31 cellular contexts compared by ENCODE assay signal in genomic region chr10:128687408-128687807, GRCh38.
"Had no signal": no experiment of that assay in that cellular context is flagged by ENCODE, and none has a peak within 500 bp of the region (broad histone marks: within the 10 kb centered on the region; RNA-seq: fewer than 3 reads in every experiment).

No MANE protein-coding gene starts in this region.

- ATAC-seq: activated CD4-positive, CD25-positive, alpha-beta regulatory T cell treated with anti-CD3 and anti-CD28 coated beads, Interleukin-2, amount 50 U/mL, for 24 hours; activated CD8-positive, alpha-beta memory T cell treated with anti-CD3 and anti-CD28 coated beads, Interleukin-2, amount 10 ng/mL, durations not matched to agents 7 days and 5 days; activated CD8-positive, alpha-beta T cell treated with anti-CD3 and anti-CD28 coated beads, Interleukin-2, amount 10 ng/mL, durations not matched to agents 7 days and 5 days; activated naive CD4-positive, alpha-beta T cell treated with anti-CD3 and anti-CD28 coated beads, Interleukin-2, amount 50 U/mL, for 72 hours had no signal

- H3K9me3 ChIP-seq: ascending aorta had no signal

- H3K27ac Mint-ChIP-seq: activated B cell treated with CpG ODN at 0.5 μM for 24 hours; activated CD4-positive, alpha-beta memory T cell treated with anti-CD3 and anti-CD28 coated beads for 36 hours; activated CD8-positive, alpha-beta memory T cell treated with anti-CD3 and anti-CD28 coated beads, Interleukin-2, amount 10 ng/mL, durations not matched to agents 7 days and 5 days; activated CD8-positive, alpha-beta T cell treated with anti-CD3 and anti-CD28 coated beads, Interleukin-2, amount 10 ng/mL, durations not matched to agents 7 days and 5 days; activated naive CD4-positive, alpha-beta T cell treated with anti-CD3 and anti-CD28 coated beads, Interleukin-2, amount 50 U/mL, for 72 hours; activated naive CD8-positive, alpha-beta T cell treated with anti-CD3 and anti-CD28 coated beads, Interleukin-2, amount 10 ng/mL, durations not matched to agents 7 days and 5 days; activated T-helper 1 cell treated with anti-CD3 and anti-CD28 coated beads, Interleukin-12 subunit alpha, Interleukin-12 subunit beta, Interleukin-2, Interleukin-4 antibody, amounts not matched to agents 30 ng/mL and 10 ng/mL and 1 ng/mL, durations not matched to agents 14 hours and 24 hours and 36 hours; dendritic cell treated with granulocyte-macrophage colony-stimulating factor and Interleukin-4, amounts not matched to agents 40 ng/mL and 50 ng/mL, for 4 days; endodermal cell had no signal

- H3K27me3 ChIP-seq: ascending aorta, brain microvascular endothelial cell had no signal

- H3K4me1 ChIP-seq: ascending aorta had no signal

- H3K4me3 Mint-ChIP-seq: activated B cell treated with CpG ODN at 0.5 μM for 24 hours; activated CD4-positive, alpha-beta memory T cell treated with anti-CD3 and anti-CD28 coated beads for 36 hours; activated CD8-positive, alpha-beta memory T cell treated with anti-CD3 and anti-CD28 coated beads, Interleukin-2, amount 10 ng/mL, durations not matched to agents 7 days and 5 days; activated CD8-positive, alpha-beta T cell treated with anti-CD3 and anti-CD28 coated beads, Interleukin-2, amount 10 ng/mL, durations not matched to agents 7 days and 5 days; activated naive CD4-positive, alpha-beta T cell treated with anti-CD3 and anti-CD28 coated beads, Interleukin-2, amount 10 ng/mL, durations not matched to agents 7 days and 5 days; activated naive CD8-positive, alpha-beta T cell treated with anti-CD3 and anti-CD28 coated beads, Interleukin-2, amount 10 ng/mL, durations not matched to agents 7 days and 5 days; activated T-helper 1 cell treated with anti-CD3 and anti-CD28 coated beads, Interleukin-12 subunit alpha, Interleukin-12 subunit beta, Interleukin-2, Interleukin-4 antibody, amounts not matched to agents 30 ng/mL and 10 ng/mL and 1 ng/mL, durations not matched to agents 14 hours and 24 hours and 36 hours; central memory CD8-positive, alpha-beta T cell; dendritic cell treated with granulocyte-macrophage colony-stimulating factor and Interleukin-4, amounts not matched to agents 40 ng/mL and 50 ng/mL, for 4 days; endodermal cell had no signal

- H3K27me3 Mint-ChIP-seq: activated B cell treated with CpG ODN at 0.5 μM for 24 hours; activated CD4-positive, alpha-beta memory T cell treated with anti-CD3 and anti-CD28 coated beads for 36 hours; activated CD8-positive, alpha-beta memory T cell treated with anti-CD3 and anti-CD28 coated beads, Interleukin-2, amount 10 ng/mL, durations not matched to agents 7 days and 5 days; central memory CD8-positive, alpha-beta T cell; dendritic cell treated with granulocyte-macrophage colony-stimulating factor and Interleukin-4, amounts not matched to agents 40 ng/mL and 50 ng/mL, for 4 days had no signal

- H3K4me3 ChIP-seq: ascending aorta, coronary artery, dorsolateral prefrontal cortex had no signal

- H3K36me3 ChIP-seq: ascending aorta, brain microvascular endothelial cell, WERI-Rb-1 had no signal

- H3K36me3 Mint-ChIP-seq: activated CD4-positive, alpha-beta memory T cell treated with anti-CD3 and anti-CD28 coated beads for 36 hours; activated CD8-positive, alpha-beta memory T cell treated with anti-CD3 and anti-CD28 coated beads, Interleukin-2, amount 10 ng/mL, durations not matched to agents 7 days and 5 days; activated naive CD4-positive, alpha-beta T cell treated with anti-CD3 and anti-CD28 coated beads, Interleukin-2, amount 10 ng/mL, durations not matched to agents 7 days and 5 days; activated naive CD4-positive, alpha-beta T cell treated with anti-CD3 and anti-CD28 coated beads, Interleukin-2, amount 50 U/mL, for 72 hours; activated naive CD8-positive, alpha-beta T cell treated with anti-CD3 and anti-CD28 coated beads, Interleukin-2, amount 10 ng/mL, durations not matched to agents 7 days and 5 days had no signal

- H3K27ac ChIP-seq: ascending aorta, brain microvascular endothelial cell, coronary artery, dorsolateral prefrontal cortex, WERI-Rb-1 had no signal

- H3K9me3 Mint-ChIP-seq: activated B cell treated with CpG ODN at 0.5 μM for 24 hours; activated CD4-positive, alpha-beta memory T cell treated with anti-CD3 and anti-CD28 coated beads for 36 hours; activated naive CD4-positive, alpha-beta T cell treated with anti-CD3 and anti-CD28 coated beads, Interleukin-2, amount 10 ng/mL, durations not matched to agents 7 days and 5 days; activated naive CD4-positive, alpha-beta T cell treated with anti-CD3 and anti-CD28 coated beads, Interleukin-2, amount 50 U/mL, for 72 hours; activated naive CD8-positive, alpha-beta T cell treated with anti-CD3 and anti-CD28 coated beads, Interleukin-2, amount 10 ng/mL, durations not matched to agents 7 days and 5 days; activated T-helper 1 cell treated with anti-CD3 and anti-CD28 coated beads, Interleukin-12 subunit alpha, Interleukin-12 subunit beta, Interleukin-2, Interleukin-4 antibody, amounts not matched to agents 30 ng/mL and 10 ng/mL and 1 ng/mL, durations not matched to agents 14 hours and 24 hours and 36 hours; central memory CD8-positive, alpha-beta T cell; dendritic cell treated with granulocyte-macrophage colony-stimulating factor and Interleukin-4, amounts not matched to agents 40 ng/mL and 50 ng/mL, for 4 days; endodermal cell had no signal

- DNase-seq: activated B cell treated with CpG ODN at 0.5 μM for 24 hours; activated CD4-positive, alpha-beta memory T cell treated with anti-CD3 and anti-CD28 coated beads for 36 hours; activated CD4-positive, alpha-beta T cell treated with anti-CD3 and anti-CD28 coated beads for 48 hours; activated CD4-positive, alpha-beta T cell treated with anti-CD3 and anti-CD28 coated beads, Interleukin-2, amount 50 U/mL, for 1 hour; activated CD8-positive, alpha-beta memory T cell treated with anti-CD3 and anti-CD28 coated beads, Interleukin-2, amount 10 ng/mL, durations not matched to agents 7 days and 5 days; activated CD8-positive, alpha-beta memory T cell treated with anti-CD3 and anti-CD28 coated beads, Interleukin-2, amount 50 U/mL, for 4 hours; activated CD8-positive, alpha-beta T cell treated with anti-CD3 and anti-CD28 coated beads, Interleukin-2, amount 10 ng/mL, durations not matched to agents 7 days and 5 days; activated gamma-delta T cell; activated naive CD4-positive, alpha-beta T cell; activated naive CD4-positive, alpha-beta T cell treated with anti-CD3 and anti-CD28 coated beads, Interleukin-2, amount 10 ng/mL, durations not matched to agents 7 days and 5 days; activated naive CD8-positive, alpha-beta T cell treated with anti-CD3 and anti-CD28 coated beads, Interleukin-2, amount 10 ng/mL, durations not matched to agents 7 days and 5 days; activated T-cell treated with anti-CD3 and anti-CD28 coated beads, Interleukin-2, amount 50 U/mL, for 1 hour; activated T-cell treated with anti-CD3 and anti-CD28 coated beads, Interleukin-2, amount 50 U/mL, for 48 hours; brain microvascular endothelial cell; dorsolateral prefrontal cortex; effector memory CD4-positive, alpha-beta T cell; erythroblast; foreskin fibroblast; T-helper 2 cell; WERI-Rb-1 had no signal

- H3K4me1 Mint-ChIP-seq: activated B cell treated with CpG ODN at 0.5 μM for 24 hours; activated CD8-positive, alpha-beta memory T cell treated with anti-CD3 and anti-CD28 coated beads, Interleukin-2, amount 10 ng/mL, durations not matched to agents 7 days and 5 days; activated naive CD4-positive, alpha-beta T cell treated with anti-CD3 and anti-CD28 coated beads, Interleukin-2, amount 10 ng/mL, durations not matched to agents 7 days and 5 days; activated naive CD8-positive, alpha-beta T cell treated with anti-CD3 and anti-CD28 coated beads, Interleukin-2, amount 10 ng/mL, durations not matched to agents 7 days and 5 days; central memory CD8-positive, alpha-beta T cell; endodermal cell had no signal

- FAIRE-seq: bronchial epithelial cell, frontal cortex, TTC549 had no signal
